9 cellular contexts compared by ENCODE assay signal in genomic region chrX:20527458-20528099, GRCh38.
DNase-seq lines count a peak whose midpoint lies in the region; ATAC-seq and TF ChIP-seq lines count a peak whose summit lies in the region.
"Had no signal": no experiment of that assay in that cellular context is flagged by ENCODE, and none has a peak within 500 bp of the region (broad histone marks: within the 10 kb centered on the region; RNA-seq: fewer than 3 reads in every experiment).

No MANE protein-coding gene starts in this region.

- H3K36me3 Mint-ChIP-seq in CD4-positive, CD25-positive, alpha-beta regulatory T cell, result no peaks in the 10 kb centered on the region
- H3K36me3 Mint-ChIP-seq in activated naive CD4-positive, alpha-beta T cell treated with anti-CD3 and anti-CD28 coated beads, Interleukin-2, amount 50 U/mL, for 72 hours, result peaks cover 0 to 5% of the 10 kb centered on the region in 2 donors

- H3K27ac Mint-ChIP-seq in CD4-positive, CD25-positive, alpha-beta regulatory T cell, result peak overlapping the region in 1 of 3 donors; percentile 26
- no peak overlapping the region for H3K27ac Mint-ChIP-seq in activated naive CD4-positive, alpha-beta T cell treated with anti-CD3 and anti-CD28 coated beads, Interleukin-2, amount 50 U/mL, for 72 hours
- H3K27ac Mint-ChIP-seq: dendritic cell treated with granulocyte-macrophage colony-stimulating factor and Interleukin-4, amounts not matched to agents 40 ng/mL and 50 ng/mL, for 4 days had no signal

- peaks cover 5% of the 10 kb centered on the region for H3K27me3 ChIP-seq in CD4-positive, CD25-positive, alpha-beta regulatory T cell (ENCODE audit: control insufficient read depth, insufficient read depth, low read length)
- H3K27me3 ChIP-seq in foreskin keratinocyte, result no peaks in the 10 kb centered on the region

- peaks cover 31% of the 10 kb centered on the region for H3K27me3 Mint-ChIP-seq in CD4-positive, CD25-positive, alpha-beta regulatory T cell

- H3K36me3 ChIP-seq in CD4-positive, CD25-positive, alpha-beta regulatory T cell (ENCODE audit: control insufficient read depth, insufficient read depth, low read length), result no peaks in the 10 kb centered on the region

- intact Hi-C loops in sciatic nerve (cut with DNase I), result no loop called here

- peak in 2 of 3 donors; percentile 24 to 49 for DNase-seq in CD4-positive, CD25-positive, alpha-beta regulatory T cell
- DNase-seq in NCI-H1105 treated with DMSO at 0.1 percent for 48 hours (lab: John Stamatoyannopoulos, UW) (peak; percentile 74), SKM-1 treated with dmso at 0.1 percent for 144 hours (lab: John Stamatoyannopoulos, UW; ENCODE audit: unreplicated experiment) (peak; percentile 22), foreskin keratinocyte (no peak), sciatic nerve (ENCODE audit: low spot score) (peak; percentile 63)
- DNase-seq in activated naive CD4-positive, alpha-beta T cell treated with anti-CD3 and anti-CD28 coated beads, Interleukin-2, amount 50 U/mL, for 72 hours (ENCODE audit: low spot score in 2 of 2), result no peak

- ATAC-seq in CD4-positive, CD25-positive, alpha-beta regulatory T cell (ENCODE audit: low read depth in 2 of 2), result peak; percentile 44 to 45
- ATAC-seq in GM19351 (IDR thresholded peaks at IDR 0.05; ENCODE audit: unreplicated experiment), result peak; percentile 62
- peak; percentile 23 for ATAC-seq in foreskin keratinocyte
- peak; percentile 76 for ATAC-seq in sciatic nerve
- ATAC-seq in activated naive CD4-positive, alpha-beta T cell treated with anti-CD3 and anti-CD28 coated beads, Interleukin-2, amount 50 U/mL, for 72 hours, result no peak
- ATAC-seq in HG03039 (IDR thresholded peaks at IDR 0.05; ENCODE audit: unreplicated experiment), result no peak

- no peaks in the 10 kb centered on the region for H3K9me3 ChIP-seq in CD4-positive, CD25-positive, alpha-beta regulatory T cell (ENCODE audit: control insufficient read depth in 2 of 2, low read length in 2 of 2)

- H3K4me1 ChIP-seq in CD4-positive, CD25-positive, alpha-beta regulatory T cell (ENCODE audit: control insufficient read depth, insufficient read depth, low read length, poor library complexity, severe bottlenecking), result no peaks in the 10 kb centered on the region
- H3K4me1 ChIP-seq in foreskin keratinocyte, result no peaks in the 10 kb centered on the region

- H3K9me3 Mint-ChIP-seq in CD4-positive, CD25-positive, alpha-beta regulatory T cell, result peaks cover 0 to 2% (median 0%) of the 10 kb centered on the region in 7 donors
- no peaks in the 10 kb centered on the region for H3K9me3 Mint-ChIP-seq in activated naive CD4-positive, alpha-beta T cell treated with anti-CD3 and anti-CD28 coated beads, Interleukin-2, amount 50 U/mL, for 72 hours
- H3K9me3 Mint-ChIP-seq: dendritic cell treated with granulocyte-macrophage colony-stimulating factor and Interleukin-4, amounts not matched to agents 40 ng/mL and 50 ng/mL, for 4 days had no signal

- H3K4me3 Mint-ChIP-seq in CD4-positive, CD25-positive, alpha-beta regulatory T cell, result no peak overlapping the region
- H3K4me3 Mint-ChIP-seq: dendritic cell treated with granulocyte-macrophage colony-stimulating factor and Interleukin-4, amounts not matched to agents 40 ng/mL and 50 ng/mL, for 4 days had no signal

- peaks cover 5 to 13% (median 5%) of the 10 kb centered on the region in 4 donors for H3K4me1 Mint-ChIP-seq in CD4-positive, CD25-positive, alpha-beta regulatory T cell

- no peak overlapping the region for H3K27ac ChIP-seq in CD4-positive, CD25-positive, alpha-beta regulatory T cell (ENCODE audit: insufficient read depth, low read length, poor library complexity, severe bottlenecking)
- H3K27ac ChIP-seq in foreskin keratinocyte, result no peak overlapping the region

- peak; percentile 64 for TF ChIP-seq CTCF in foreskin keratinocyte (conservative IDR thresholded peaks at IDR 0.05)

- H3K4me3 ChIP-seq in CD4-positive, CD25-positive, alpha-beta regulatory T cell (ENCODE audit: low read depth, low read length), result no peak overlapping the region

Comparison
In these comparisons a context has a peak if more than half of its experiments do, and no peak if none do; other contexts are left out.
1. ATAC-seq: peak in CD4-positive, CD25-positive, alpha-beta regulatory T cell (2 of 2), GM19351 (single experiment), foreskin keratinocyte (single experiment) and sciatic nerve (single experiment); none in activated naive CD4-positive, alpha-beta T cell treated with anti-CD3 and anti-CD28 coated beads, Interleukin-2, amount 50 U/mL, for 72 hours (0 of 2) and HG03039 (single experiment).
2. DNase-seq: peak in CD4-positive, CD25-positive, alpha-beta regulatory T cell (2 of 3), NCI-H1105 treated with DMSO at 0.1 percent for 48 hours (single experiment), SKM-1 treated with dmso at 0.1 percent for 144 hours (single experiment) and sciatic nerve (single experiment); none in foreskin keratinocyte (0 of 2) and activated naive CD4-positive, alpha-beta T cell treated with anti-CD3 and anti-CD28 coated beads, Interleukin-2, amount 50 U/mL, for 72 hours (0 of 2).